In the genomic region with DNA sequence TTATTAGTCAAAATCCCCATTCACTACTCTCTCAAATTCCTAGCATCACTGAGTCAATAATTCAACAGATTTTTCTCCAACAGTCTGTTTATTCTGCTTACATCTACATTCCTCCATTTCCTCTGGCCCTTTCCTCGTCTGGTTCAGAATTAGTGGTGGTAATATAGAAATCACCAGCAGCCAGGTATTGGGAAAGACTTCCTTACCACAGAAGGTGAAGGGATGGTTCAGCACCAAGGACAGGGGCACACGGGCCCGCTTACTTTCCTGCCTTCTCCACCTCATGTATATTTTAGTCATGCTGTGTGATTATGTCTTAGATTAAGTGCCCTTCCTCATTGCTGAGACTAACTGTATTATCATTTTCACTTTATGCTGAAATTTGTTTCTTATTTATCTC, we compare ENCODE assay signal across 9 cellular contexts.
DNase-seq lines count a peak whose midpoint lies in the region; ATAC-seq and TF ChIP-seq lines count a peak whose summit lies in the region.
"Had no signal": no experiment of that assay in that cellular context is flagged by ENCODE, and none has a peak within 500 bp of the region (broad histone marks: within the 10 kb centered on the region; RNA-seq: fewer than 3 reads in every experiment).

No MANE protein-coding gene starts in this region.

- H3K36me3 ChIP-seq in cardiac muscle cell, result no peaks in the 10 kb centered on the region
- H3K36me3 ChIP-seq in heart left ventricle, result no peaks in the 10 kb centered on the region

- no peaks in the 10 kb centered on the region for H3K4me1 ChIP-seq in cardiac muscle cell (ENCODE audit: low read depth)
- peaks cover 0 to 6% (median 0%) of the 10 kb centered on the region in 12 donors for H3K4me1 ChIP-seq in heart left ventricle

- peaks cover 5 to 8% of the 10 kb centered on the region in 2 donors for H3K9me3 Mint-ChIP-seq in stimulated activated naive B cell treated with anti-CD40 and anti-IgM and Interleukin-4, amounts not matched to agents 10 μg/mL and 1 μg/mL and 100 μg/mL, for 72 hours

- H3K9me3 ChIP-seq in cardiac muscle cell (ENCODE audit: low read depth) (no peaks in the 10 kb centered on the region), heart left ventricle (peaks cover 0 to 4% (median 0%) of the 10 kb centered on the region in 12 donors)

- H3K27me3 ChIP-seq in cardiac muscle cell (peaks cover 77% of the 10 kb centered on the region), heart left ventricle (no peaks in the 10 kb centered on the region)

- no peak overlapping the region for H3K27ac Mint-ChIP-seq in stimulated activated naive B cell treated with anti-CD40 and anti-IgM and Interleukin-4, amounts not matched to agents 10 μg/mL and 1 μg/mL and 100 μg/mL, for 72 hours

- no peak overlapping the region for H3K4me3 ChIP-seq in cardiac muscle cell
- no peak overlapping the region for H3K4me3 ChIP-seq in heart left ventricle
- no peak overlapping the region for H3K4me3 ChIP-seq in fibroblast of the aortic adventitia (ENCODE audit: low read depth, low read length)

- H3K4me3 Mint-ChIP-seq in stimulated activated naive B cell treated with anti-CD40 and anti-IgM and Interleukin-4, amounts not matched to agents 10 μg/mL and 1 μg/mL and 100 μg/mL, for 72 hours, result no peak overlapping the region
- H3K4me3 Mint-ChIP-seq: CD8-positive, alpha-beta memory T cell had no signal

- H3K36me3 Mint-ChIP-seq in stimulated activated naive B cell treated with anti-CD40 and anti-IgM and Interleukin-4, amounts not matched to agents 10 μg/mL and 1 μg/mL and 100 μg/mL, for 72 hours, result peaks cover 0 to 3% of the 10 kb centered on the region in 2 donors

- intact Hi-C loops in heart left ventricle (cut with DNase I), result no loop called here

- no peak for ATAC-seq in heart left ventricle
- peak; percentile 69 to 81 for ATAC-seq in stimulated activated naive B cell treated with anti-CD40 and anti-IgM and Interleukin-4, amounts not matched to agents 10 μg/mL and 1 μg/mL and 100 μg/mL, for 72 hours (replicated peaks)

- H3K4me1 Mint-ChIP-seq in stimulated activated naive B cell treated with anti-CD40 and anti-IgM and Interleukin-4, amounts not matched to agents 10 μg/mL and 1 μg/mL and 100 μg/mL, for 72 hours, result peaks cover 13 to 19% of the 10 kb centered on the region in 2 donors
- H3K4me1 Mint-ChIP-seq: CD8-positive, alpha-beta memory T cell had no signal

- H3K27ac ChIP-seq in cardiac muscle cell, result no peak overlapping the region
- H3K27ac ChIP-seq in heart left ventricle, result no peak overlapping the region

- 0 to 4% (median 2%) methylated on average over 3 of the region's 3 CpGs for WGBS in heart left ventricle, 4 donors

- TF ChIP-seq CTCF in cardiac muscle cell (IDR thresholded peaks at IDR 0.05; ENCODE audit: low read depth, low read length) (no peak), heart left ventricle (IDR thresholded peaks at IDR 0.05) (no peak), fibroblast of the aortic adventitia (IDR thresholded peaks at IDR 0.05; ENCODE audit: insufficient read depth, low read length) (no peak)

- no peaks in the 10 kb centered on the region for H3K27me3 Mint-ChIP-seq in stimulated activated naive B cell treated with anti-CD40 and anti-IgM and Interleukin-4, amounts not matched to agents 10 μg/mL and 1 μg/mL and 100 μg/mL, for 72 hours

- DNase-seq in cardiac muscle cell (ENCODE audit: low read depth in 1 of 2, low spot score in 1 of 2) (peak; percentile 32 to 81), heart left ventricle (no peak), T1000 (lab: John Stamatoyannopoulos, UW) (peak; percentile 59), fibroblast of the aortic adventitia (ENCODE audit: low read depth) (peak; percentile 53), NCI-H2171 (lab: John Stamatoyannopoulos, UW) (no peak), GM19238 (ENCODE audit: insufficient read length, low spot score) (no peak), NCI-H2107 (lab: John Stamatoyannopoulos, UW) (no peak)
- no peak for DNase-seq in stimulated activated naive B cell treated with anti-CD40 and anti-IgM and Interleukin-4, amounts not matched to agents 10 μg/mL and 1 μg/mL and 100 μg/mL, for 72 hours

- TF ChIP-seq POLR2A in heart left ventricle (IDR thresholded peaks at IDR 0.05), result no peak

Comparison
In these comparisons a context has a peak if more than half of its experiments do, and no peak if none do; other contexts are left out.
1. DNase-seq: peak in cardiac muscle cell (2 of 2), T1000 (single experiment) and fibroblast of the aortic adventitia (single experiment); none in heart left ventricle (0 of 5), stimulated activated naive B cell treated with anti-CD40 and anti-IgM and Interleukin-4, amounts not matched to agents 10 μg/mL and 1 μg/mL and 100 μg/mL, for 72 hours (single experiment), NCI-H2171 (single experiment), GM19238 (single experiment) and NCI-H2107 (single experiment).
2. ATAC-seq: peak in stimulated activated naive B cell treated with anti-CD40 and anti-IgM and Interleukin-4, amounts not matched to agents 10 μg/mL and 1 μg/mL and 100 μg/mL, for 72 hours (2 of 2); none in heart left ventricle (0 of 4).